In the genomic region with DNA sequence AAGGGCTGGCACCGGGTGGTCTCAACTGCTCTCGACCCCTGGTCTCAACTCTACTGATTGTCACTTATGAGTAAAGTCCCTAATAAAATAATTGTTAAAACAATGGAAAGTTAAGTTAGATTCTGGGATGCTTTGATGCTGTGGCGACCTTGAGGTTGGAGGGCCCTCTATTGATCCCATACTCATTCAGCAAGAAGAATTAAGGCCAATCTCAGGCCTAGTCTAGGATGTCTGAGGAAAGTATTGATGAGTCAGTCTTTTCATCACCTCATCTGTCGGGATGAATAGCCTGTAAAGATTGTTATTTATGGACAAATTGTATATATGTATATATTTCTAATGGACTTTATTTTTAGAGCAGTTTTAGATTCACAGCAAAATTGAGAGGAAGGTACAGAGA, we compare ENCODE assay signal across 20 cellular contexts. TPM values are rescaled to one million over a fixed set of nuclear protein-coding genes. Genes with fewer than 3 reads are reported as not detected.
DNase-seq lines count a peak whose midpoint lies in the region; ATAC-seq and TF ChIP-seq lines count a peak whose summit lies in the region.
"Had no signal": no experiment of that assay in that cellular context is flagged by ENCODE, and none has a peak within 500 bp of the region (broad histone marks: within the 10 kb centered on the region; RNA-seq: fewer than 3 reads in every experiment).

No MANE protein-coding gene starts in this region.

- BruUV-seq in HCT116 (replicated peaks; lab: Mats Ljungman, UMichigan), result no TSS peak

- TF ChIP-seq RAD21 in HCT116 (IDR thresholded peaks at IDR 0.05; ENCODE audit: low read depth), result peak; percentile 30; the same call in 1 of the 2 replicates

- no peak for ATAC-seq in HCT116
- ATAC-seq in WTC11, result peak; percentile 68
- ATAC-seq in GM21526 (IDR thresholded peaks at IDR 0.05; ENCODE audit: low FRiP score, unreplicated experiment), result no peak
- no peak for ATAC-seq in HG03097 (IDR thresholded peaks at IDR 0.05; ENCODE audit: low FRiP score, unreplicated experiment)
- ATAC-seq in HG02852 (IDR thresholded peaks at IDR 0.05; ENCODE audit: unreplicated experiment), result no peak
- ATAC-seq: activated T-helper 17 cell treated with anti-CD3 and anti-CD28 coated beads, Interleukin-2, amount 50 U/mL, for 72 hours had no signal

- POLR2A ChIA-PET in HCT116 (lab: Charles Lee) (no interaction called here), WTC11 (lab: Charles Lee) (no interaction called here)

- H3K9me3 Mint-ChIP-seq in WTC11, result no peaks in the 10 kb centered on the region
- H3K9me3 Mint-ChIP-seq: activated T-helper 17 cell treated with anti-CD3 and anti-CD28 coated beads, Interleukin-2, amount 50 U/mL, for 72 hours; dendritic cell treated with granulocyte-macrophage colony-stimulating factor and Interleukin-4, amounts not matched to agents 40 ng/mL and 50 ng/mL, for 4 days had no signal

- no peaks in the 10 kb centered on the region for H3K9me3 ChIP-seq in HCT116 (ENCODE audit: control insufficient read depth in 1 of 2, insufficient read depth in 1 of 2, low read depth in 1 of 2, low read length in 2 of 2)
- H3K9me3 ChIP-seq: left ventricle myocardium inferior had no signal

- H3K27me3 Mint-ChIP-seq in WTC11 (ENCODE audit: low read depth), result no peaks in the 10 kb centered on the region

- H3K4me1 Mint-ChIP-seq in WTC11, result no peaks in the 10 kb centered on the region; the same call in 1 of the 2 replicates
- H3K4me1 Mint-ChIP-seq: CD4-positive, CD25-positive, alpha-beta regulatory T cell had no signal

- no peak overlapping the region for H3K4me3 Mint-ChIP-seq in WTC11
- H3K4me3 Mint-ChIP-seq: activated T-helper 17 cell treated with anti-CD3 and anti-CD28 coated beads, Interleukin-2, amount 50 U/mL, for 72 hours; CD4-positive, CD25-positive, alpha-beta regulatory T cell; dendritic cell treated with granulocyte-macrophage colony-stimulating factor and Interleukin-4, amounts not matched to agents 40 ng/mL and 50 ng/mL, for 4 days had no signal

- DNase-seq in HCT116 (ENCODE audit: low read depth, low spot score), result no peak
- no peak for DNase-seq in WTC11 (ENCODE audit: low spot score)
- DNase-seq in fibroblast of mammary gland (ENCODE audit: low read depth), result peak; percentile 79
- DNase-seq in NCI-H128 (lab: John Stamatoyannopoulos, UW; ENCODE audit: unreplicated experiment), result no peak
- DNase-seq: CD4-positive, CD25-positive, alpha-beta regulatory T cell; left ventricle myocardium inferior; MM.1S; NCI-H1694; NCI-H82; stimulated activated CD8-positive, alpha-beta memory T cell treated with anti-CD3 and anti-CD28 coated beads, Interleukin-4, amount 100 ng/mL, for 48 hours; substantia nigra; T1000 had no signal

- H3K27me3 ChIP-seq in HCT116 (ENCODE audit: insufficient read depth, low read length), result peaks cover 6% of the 10 kb centered on the region; the same call in 1 of the 2 replicates

- TF ChIP-seq CTCF in C4-2B (conservative IDR thresholded peaks at IDR 0.05) (0 out of 2 replicates have a peak, but pooled peaks have one; percentile 15), HCT116 (IDR thresholded peaks at IDR 0.05 in 2 of 3, conservative IDR thresholded peaks at IDR 0.05 in 1 of 3; ENCODE audit: borderline replicate concordance in 1 of 3, insufficient read depth in 1 of 3, low read depth in 2 of 3, low read length in 2 of 3) (no peak), WTC11 (IDR thresholded peaks at IDR 0.05) (no peak), fibroblast of mammary gland (conservative IDR thresholded peaks at IDR 0.05; ENCODE audit: control insufficient read depth, insufficient read depth, low read depth, low read length) (peak; percentile 46)

- no peaks in the 10 kb centered on the region for H3K9me2 ChIP-seq in HCT116 (ENCODE audit: insufficient read depth)

- H3K36me3 Mint-ChIP-seq in WTC11, result no peaks in the 10 kb centered on the region
- H3K36me3 Mint-ChIP-seq: CD4-positive, CD25-positive, alpha-beta regulatory T cell had no signal

- no peak overlapping the region for H2AFZ ChIP-seq in HCT116 (ENCODE audit: low read depth, low read length, poor library complexity, severe bottlenecking)

- H3K4me1 ChIP-seq in HCT116 (ENCODE audit: control insufficient read depth in 1 of 2, insufficient read depth in 2 of 2, low read length in 2 of 2), result no peaks in the 10 kb centered on the region

- intact Hi-C loops in HCT116 (cut with micrococcal nuclease), result no loop called here

- CTCF ChIA-PET in HCT116 (lab: Charles Lee) (no interaction called here), WTC11 (lab: Charles Lee) (no interaction called here)

- no peak for TF ChIP-seq POLR2A in HCT116 (IDR thresholded peaks at IDR 0.05; ENCODE audit: borderline replicate concordance, extremely low read depth, insufficient read depth, insufficient read length)

- RAD21 ChIA-PET in HCT116 (lab: Charles Lee; ENCODE audit: low non-redundant PET in 1 of 2, low total read pairs in 2 of 2, uncharacterized antibody in 2 of 2, unreplicated experiment in 2 of 2), result no interaction called here

- no peaks in the 10 kb centered on the region for H3K36me3 ChIP-seq in HCT116 (ENCODE audit: control insufficient read depth in 1 of 2, insufficient read depth in 2 of 2, low read length in 2 of 2)
- H3K36me3 ChIP-seq: left ventricle myocardium inferior had no signal

- H3K27ac Mint-ChIP-seq in WTC11, result no peak overlapping the region
- H3K27ac Mint-ChIP-seq: activated T-helper 17 cell treated with anti-CD3 and anti-CD28 coated beads, Interleukin-2, amount 50 U/mL, for 72 hours; CD4-positive, CD25-positive, alpha-beta regulatory T cell; dendritic cell treated with granulocyte-macrophage colony-stimulating factor and Interleukin-4, amounts not matched to agents 40 ng/mL and 50 ng/mL, for 4 days had no signal

- H3K27ac ChIP-seq in C4-2B, result no peak overlapping the region
- H3K27ac ChIP-seq in HCT116 (ENCODE audit: low read depth, low read length), result no peak overlapping the region
- H3K27ac ChIP-seq: epithelial cell of prostate, left ventricle myocardium inferior, SK-N-MC had no signal

- H4K20me1 ChIP-seq in HCT116 (ENCODE audit: insufficient read depth), result no peaks in the 10 kb centered on the region

- H3K4me3 ChIP-seq in HCT116 (replicated peaks in 1 of 2; ENCODE audit: low read depth in 1 of 2, low read length in 2 of 2) (no peak overlapping the region), fibroblast of mammary gland (ENCODE audit: control insufficient read depth, low read depth, low read length) (no peak overlapping the region)
- H3K4me3 ChIP-seq: left ventricle myocardium inferior, SK-N-MC had no signal

- no peak overlapping the region for H3K4me2 ChIP-seq in HCT116 (ENCODE audit: low read length)

- H3K9ac ChIP-seq in HCT116 (ENCODE audit: low read length), result no peak overlapping the region

- no peaks in the 10 kb centered on the region for H3K79me2 ChIP-seq in HCT116 (ENCODE audit: insufficient read depth, low read length)

TF ChIP-seq in HCT116, 20 proteins besides CTCF, POLR2A, EP300 and RAD21:
- TF ChIP-seq CBX3 (IDR thresholded peaks at IDR 0.05; ENCODE audit: low read depth) (no peak), EZH2phosphoT487 (IDR thresholded peaks at IDR 0.05; ENCODE audit: borderline replicate concordance) (no peak), ZFX (IDR thresholded peaks at IDR 0.05) (no peak)
- TF ChIP-seq, protein P1, sequence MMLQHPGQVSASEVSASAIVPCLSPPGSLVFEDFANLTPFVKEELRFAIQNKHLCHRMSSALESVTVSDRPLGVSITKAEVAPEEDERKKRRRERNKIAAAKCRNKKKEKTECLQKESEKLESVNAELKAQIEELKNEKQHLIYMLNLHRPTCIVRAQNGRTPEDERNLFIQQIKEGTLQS (IDR thresholded peaks at IDR 0.05), result no peak
- TF ChIP-seq, protein P2, sequence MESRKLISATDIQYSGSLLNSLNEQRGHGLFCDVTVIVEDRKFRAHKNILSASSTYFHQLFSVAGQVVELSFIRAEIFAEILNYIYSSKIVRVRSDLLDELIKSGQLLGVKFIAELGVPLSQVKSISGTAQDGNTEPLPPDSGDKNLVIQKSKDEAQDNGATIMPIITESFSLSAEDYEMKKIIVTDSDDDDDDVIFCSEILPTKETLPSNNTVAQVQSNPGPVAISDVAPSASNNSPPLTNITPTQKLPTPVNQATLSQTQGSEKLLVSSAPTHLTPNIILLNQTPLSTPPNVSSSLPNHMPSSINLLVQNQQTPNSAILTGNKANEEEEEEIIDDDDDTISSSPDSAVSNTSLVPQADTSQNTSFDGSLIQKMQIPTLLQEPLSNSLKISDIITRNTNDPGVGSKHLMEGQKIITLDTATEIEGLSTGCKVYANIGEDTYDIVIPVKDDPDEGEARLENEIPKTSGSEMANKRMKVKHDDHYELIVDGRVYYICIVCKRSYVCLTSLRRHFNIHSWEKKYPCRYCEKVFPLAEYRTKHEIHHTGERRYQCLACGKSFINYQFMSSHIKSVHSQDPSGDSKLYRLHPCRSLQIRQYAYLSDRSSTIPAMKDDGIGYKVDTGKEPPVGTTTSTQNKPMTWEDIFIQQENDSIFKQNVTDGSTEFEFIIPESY (IDR thresholded peaks at IDR 0.05; ENCODE audit: extremely low read depth, insufficient replicate concordance, low read length), result no peak
TF ChIP-seq in HCT116: peak in this region for 0.

TF ChIP-seq in WTC11, 78 proteins besides CTCF, POLR2A, EP300 and RAD21 (continues in another document):
- TF ChIP-seq ZNF396 (CRISPR knock-in tag; IDR thresholded peaks at IDR 0.05; ENCODE audit: borderline replicate concordance), result no peak
- TF ChIP-seq, protein P3, sequence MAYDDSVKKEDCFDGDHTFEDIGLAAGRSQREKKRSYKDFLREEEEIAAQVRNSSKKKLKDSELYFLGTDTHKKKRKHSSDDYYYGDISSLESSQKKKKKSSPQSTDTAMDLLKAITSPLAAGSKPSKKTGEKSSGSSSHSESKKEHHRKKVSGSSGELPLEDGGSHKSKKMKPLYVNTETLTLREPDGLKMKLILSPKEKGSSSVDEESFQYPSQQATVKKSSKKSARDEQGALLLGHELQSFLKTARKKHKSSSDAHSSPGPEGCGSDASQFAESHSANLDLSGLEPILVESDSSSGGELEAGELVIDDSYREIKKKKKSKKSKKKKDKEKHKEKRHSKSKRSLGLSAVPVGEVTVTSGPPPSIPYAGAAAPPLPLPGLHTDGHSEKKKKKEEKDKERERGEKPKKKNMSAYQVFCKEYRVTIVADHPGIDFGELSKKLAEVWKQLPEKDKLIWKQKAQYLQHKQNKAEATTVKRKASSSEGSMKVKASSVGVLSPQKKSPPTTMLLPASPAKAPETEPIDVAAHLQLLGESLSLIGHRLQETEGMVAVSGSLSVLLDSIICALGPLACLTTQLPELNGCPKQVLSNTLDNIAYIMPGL (CRISPR knock-in tag; IDR thresholded peaks at IDR 0.05), result no peak
- TF ChIP-seq ZNF138 (CRISPR knock-in tag; conservative IDR thresholded peaks at IDR 0.05), result no peak
- no peak for TF ChIP-seq TCF7 (CRISPR knock-in tag; IDR thresholded peaks at IDR 0.05; ENCODE audit: low read depth)
- TF ChIP-seq ZNF416 (CRISPR knock-in tag; IDR thresholded peaks at IDR 0.05), result no peak

RNA-seq across cellular contexts. Expression of gene WDR36, which starts 50.8 kb away (rescaled TPM):
- total RNA-seq in HCT116 (2021; ENCODE audit: unreplicated experiment) (53.6 TPM), WTC11 (2021) (34.1 to 37.5 TPM (median 34.4 TPM) in 3 replicates)
- polyA plus RNA-seq in HCT116 (2012), result 9.4 and 10.7 TPM in 2 replicates

Comparison
In these comparisons a context has a peak if more than half of its experiments do, and no peak if none do; other contexts are left out.
1. CTCF ChIP-seq: peak in C4-2B (single experiment) and fibroblast of mammary gland (single experiment); none in HCT116 (0 of 3) and WTC11 (single experiment).